ENCODE assay signal across 1 cellular context in the genomic region with DNA sequence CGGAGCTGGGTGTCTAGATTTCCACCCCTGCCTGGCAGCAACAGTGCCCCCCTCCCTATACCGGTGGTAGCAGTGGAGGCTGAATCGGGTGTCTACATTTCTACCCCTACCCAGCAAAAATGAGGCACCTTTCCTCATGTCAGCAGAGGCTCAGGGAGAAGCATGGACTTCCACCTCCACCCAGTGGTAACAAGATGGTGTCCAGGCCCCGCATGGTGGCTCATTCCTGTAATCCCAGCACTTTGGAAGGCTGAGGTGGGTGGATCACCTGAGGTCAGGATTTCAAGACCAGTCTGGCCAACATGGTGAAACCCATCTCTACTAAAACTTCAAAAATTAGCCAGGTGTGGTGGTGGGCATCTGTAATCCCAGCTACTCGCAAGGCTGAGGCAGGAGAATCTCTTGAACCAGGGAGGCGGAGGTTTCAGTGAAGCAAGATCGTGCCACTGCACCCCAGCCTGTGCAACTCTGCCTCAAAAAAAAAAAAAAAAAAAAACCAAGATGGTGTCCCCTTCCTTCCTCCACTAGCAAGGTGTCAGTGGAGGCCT.
TF ChIP-seq lines count a peak whose summit lies in the region.

No MANE protein-coding gene starts in this region.

TF ChIP-seq in SK-N-SH treated with all-trans-retinoic acid at 6 μM for 48 hours, 23 proteins besides CTCF, POLR2A, EP300 and RAD21 (continued from another document):
- no peak for TF ChIP-seq CSRNP3 (CRISPR knock-in tag; IDR thresholded peaks at IDR 0.05)
- no peak for TF ChIP-seq CSDC2 (CRISPR knock-in tag; IDR thresholded peaks at IDR 0.05)
- TF ChIP-seq TSHZ2 (CRISPR knock-in tag; IDR thresholded peaks at IDR 0.05): no peak
